8 cellular contexts compared by ENCODE assay signal in genomic region chr17:48728232-48729231, GRCh38.
DNase-seq lines count a peak whose midpoint lies in the region; ATAC-seq lines count a peak whose summit lies in the region.

Gene HOXB13 (minus strand): TSS chr17:48728750. CDS start chr17:48728593, 157 bp downstream.

- peak within 1 kb of the TSS; percentile 10 for H3K4me3 ChIP-seq in iPS-18a (ENCODE audit: low read length)

- H3K9me3 ChIP-seq in iPS-18a (ENCODE audit: control insufficient read depth, low read depth, low read length): no peaks in the 10 kb centered on the region

- no peak within 1 kb of the TSS for H3K27ac ChIP-seq in iPS-18a (ENCODE audit: low read length)

- no peak within 1 kb of the TSS for H3K9ac ChIP-seq in iPS-18a (ENCODE audit: low read length)

- peaks cover 100% of the 10 kb centered on the region for H3K27me3 ChIP-seq in iPS-18a (ENCODE audit: control insufficient read depth, insufficient read depth, low read length)

- DNase-seq in DMS153 (lab: John Stamatoyannopoulos, UW): peak; percentile 64
- DNase-seq in NCI-H1436 treated with DMSO at 0.1 percent for 48 hours (lab: John Stamatoyannopoulos, UW): peak; percentile 17
- DNase-seq in activated CD4-positive, alpha-beta T cell treated with anti-CD3 and anti-CD28 coated beads, Interleukin-2, amount 50 U/mL, for 48 hours: peak; percentile 51 to 53
- DNase-seq in stimulated activated naive CD4-positive, alpha-beta T cell treated with Interleukin-2 at 50 U/mL for 16 hours (lab: John Stamatoyannopoulos, UW): peak; percentile 12
- DNase-seq in NCI-H146 (lab: John Stamatoyannopoulos, UW): no peak

- H3K4me1 ChIP-seq in iPS-18a (ENCODE audit: control insufficient read depth, low read depth, low read length): peaks cover 8% of the 10 kb centered on the region

- ATAC-seq in HG03457 (IDR thresholded peaks at IDR 0.05; ENCODE audit: unreplicated experiment) (no peak), HG03095 (IDR thresholded peaks at IDR 0.05; ENCODE audit: unreplicated experiment) (no peak)

- no peaks in the 10 kb centered on the region for H3K36me3 ChIP-seq in iPS-18a (ENCODE audit: control insufficient read depth, low read depth, low read length)
